In the genomic region with DNA sequence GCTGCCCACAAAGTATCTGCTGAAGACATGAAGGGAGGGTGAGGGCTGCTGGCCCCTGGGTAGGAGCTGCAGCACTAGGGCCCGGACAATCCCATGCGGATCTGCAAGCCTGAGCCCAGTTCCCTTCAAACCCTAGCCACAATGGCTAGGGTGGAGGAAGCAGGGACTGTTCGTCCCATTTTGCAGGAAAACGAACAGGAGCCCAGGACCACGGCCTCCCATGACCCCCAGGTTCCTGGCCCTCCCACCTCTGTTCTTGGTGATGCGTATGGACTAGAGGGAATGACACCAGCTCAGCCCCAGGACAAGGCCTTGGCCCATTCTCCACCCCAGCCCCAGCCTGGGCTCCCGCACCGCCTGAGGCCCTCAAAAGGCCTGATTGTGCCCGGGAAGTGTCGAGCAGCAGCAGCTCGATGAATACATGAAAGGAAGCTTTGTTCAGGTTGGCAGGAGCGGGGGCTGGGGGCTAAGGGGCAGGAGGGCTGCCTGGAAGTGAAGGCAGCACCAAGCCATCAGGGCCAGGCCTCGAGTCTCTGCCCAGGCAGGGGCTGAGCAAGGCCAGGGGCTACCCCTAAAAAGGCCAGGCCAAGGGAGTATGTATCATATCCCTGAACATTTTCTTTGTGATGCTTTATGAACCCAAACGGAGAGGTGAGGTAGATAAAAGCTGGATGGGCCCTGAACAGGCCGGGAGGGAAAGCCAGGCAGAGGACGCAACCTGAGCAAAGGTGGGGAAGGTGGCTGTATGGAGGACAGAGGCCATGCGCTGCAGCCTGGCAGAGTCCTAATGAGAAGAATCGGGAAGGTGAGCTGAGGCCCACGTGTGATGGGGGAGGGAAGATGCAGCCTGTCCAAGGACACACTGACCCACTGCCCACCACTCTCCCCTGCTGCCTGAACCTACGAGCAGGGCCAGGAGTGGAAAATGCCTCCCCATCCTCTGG, we compare ENCODE assay signal across 11 cellular contexts. TPM values are rescaled to one million over a fixed set of nuclear protein-coding genes. Genes with fewer than 3 reads are reported as not detected.
A peak's percentile ranks its signal among the peaks of the same experiment; 100 is the strongest.
DNase-seq lines count a peak whose midpoint lies in the region; ATAC-seq and TF ChIP-seq lines count a peak whose summit lies in the region.
"Had no signal": no experiment of that assay in that cellular context is flagged by ENCODE, and none has a peak within 500 bp of the region (broad histone marks: within the 10 kb centered on the region; RNA-seq: fewer than 3 reads in every experiment).

No MANE protein-coding gene starts in this region.

- H2AFZ ChIP-seq in GM23248: no peak overlapping the region

- H3K27me3 ChIP-seq in GM23248 (replicated peaks; ENCODE audit: insufficient read depth) (no peaks in the 10 kb centered on the region), gastroesophageal sphincter (no peaks in the 10 kb centered on the region), ovary (no peaks in the 10 kb centered on the region)

- no peak overlapping the region for H3K4me3 ChIP-seq in GM23248
- H3K4me3 ChIP-seq in gastroesophageal sphincter: no peak overlapping the region
- H3K4me3 ChIP-seq in ovary: no peak overlapping the region

- H3K79me2 ChIP-seq in GM23248 (ENCODE audit: insufficient read depth): peaks cover 100% of the 10 kb centered on the region

- no peaks in the 10 kb centered on the region for H3K9me2 ChIP-seq in GM23248 (ENCODE audit: insufficient read depth)

- H3K27ac ChIP-seq in GM23248 (peak overlapping the region; percentile 78), gastroesophageal sphincter (peak overlapping the region in 3 of 4 donors; percentile 22 to 54 (median 50)), ovary (no peak overlapping the region)

- WGBS in GM23248 (ENCODE audit: low coverage in 1 of 2, low lambda C conversion rate in 2 of 2, missing lambda C conversion rate in 2 of 2), 2 experiments: 94 to 95% methylated on average over 19 to 20 of the region's 20 CpGs
- 77 to 100% methylated on average over 1 to 7 of the region's 20 CpGs for WGBS in gastroesophageal sphincter (ENCODE audit: low coverage in 1 of 2), 2 donors
- WGBS in ovary, 3 donors: 88 to 90% (median 88%) methylated on average over 20 of the region's 20 CpGs

- TF ChIP-seq POLR2A in gastroesophageal sphincter (IDR thresholded peaks at IDR 0.05): no peak
- TF ChIP-seq POLR2A in ovary (IDR thresholded peaks at IDR 0.05): no peak

- TF ChIP-seq CTCF in gastroesophageal sphincter (IDR thresholded peaks at IDR 0.05): no peak
- no peak for TF ChIP-seq CTCF in ovary (IDR thresholded peaks at IDR 0.05)

- H3K4me2 ChIP-seq in GM23248 (ENCODE audit: unreplicated experiment): peak overlapping the region; percentile 60

- TF ChIP-seq EP300 in gastroesophageal sphincter (IDR thresholded peaks at IDR 0.05) (no peak), ovary (IDR thresholded peaks at IDR 0.05) (no peak)

- H3K9me3 ChIP-seq in GM23248 (ENCODE audit: low read depth) (no peaks in the 10 kb centered on the region), gastroesophageal sphincter (no peaks in the 10 kb centered on the region), ovary (no peaks in the 10 kb centered on the region)

- H4K20me1 ChIP-seq in GM23248 (ENCODE audit: insufficient read depth): no peaks in the 10 kb centered on the region; the same call in 1 of the 2 replicates

- no peak for ATAC-seq in gastroesophageal sphincter
- no peak for ATAC-seq in GM21447 (IDR thresholded peaks at IDR 0.05; ENCODE audit: unreplicated experiment)
- no peak for ATAC-seq in HG02981 (IDR thresholded peaks at IDR 0.05; ENCODE audit: unreplicated experiment)
- ATAC-seq: naive thymus-derived CD8-positive, alpha-beta T cell had no signal

- H3K4me1 ChIP-seq in GM23248 (ENCODE audit: insufficient read depth) (peaks cover 91% of the 10 kb centered on the region), gastroesophageal sphincter (peaks cover 0 to 10% (median 0%) of the 10 kb centered on the region in 3 donors), ovary (ENCODE audit: insufficient read depth) (peaks cover 22% of the 10 kb centered on the region)

- intact Hi-C loops in ovary (cut with DNase I): no loop called here

- in situ Hi-C loops in GM23248 (cut with MboI): no loop called here
- in situ Hi-C loops in SK-MEL-5 (cut with HindIII; ENCODE audit: low pct_unique_long_range_greater_than_20kb, low sequenced_read_pairs): no loop called here

- peak overlapping the region; percentile 47 for H3K9ac ChIP-seq in GM23248

- 0 out of 2 replicates have a peak, but pooled peaks cover under 1% of the 10 kb centered on the region for H3K36me3 ChIP-seq in GM23248 (ENCODE audit: low read depth)
- H3K36me3 ChIP-seq in gastroesophageal sphincter: no peaks in the 10 kb centered on the region
- no peaks in the 10 kb centered on the region for H3K36me3 ChIP-seq in ovary

- peaks cover 61% of the 10 kb centered on the region for H3F3A ChIP-seq in GM23248 (ENCODE audit: insufficient read depth)

- no peak for DNase-seq in GM23248
- DNase-seq in SK-MEL-5 (ENCODE audit: low read depth, low spot score): peak; percentile 95
- DNase-seq in retina: peak; percentile 56
- DNase-seq in ovary: no peak
- DNase-seq in central memory CD4-positive, alpha-beta T cell: no peak
- DNase-seq: DND-41; naive thymus-derived CD8-positive, alpha-beta T cell; NCI-H1092 had no signal

RNA-seq across cellular contexts. Expression of a gene that starts 12.2 kb away (rescaled TPM):
- total RNA-seq in GM23248 (2014; rRNA removed; shearing (Covaris generic)): 132 and 151 TPM in 2 replicates
- polyA plus RNA-seq in GM23248 (2016; fragmentation: Nextera tagmentation; extraction: Ambion mirVana): 41.2 and 42.3 TPM in 2 replicates
- total RNA-seq in SK-MEL-5 (2014; rRNA removed; shearing (Covaris generic)): 15.5 and 20.9 TPM in 2 replicates
- 20.4 and 29.7 TPM in 2 replicates for polyA plus RNA-seq in SK-MEL-5 (2015; cell fraction: cytosol; rRNA removed)
- polyA plus RNA-seq in SK-MEL-5 (2015; cell fraction: nucleus; rRNA removed): 13.8 and 24.2 TPM in 2 replicates
- total RNA-seq in gastroesophageal sphincter: 1 to 10 TPM in 3 of 4 donors, under 1 TPM in 1; 0.93 to 2.7 (median 1.8) TPM
- total RNA-seq in ovary: 10 to 100 TPM in 3 of 7 donors, 1 to 10 TPM in 4; 3.2 to 10.1 (median 8.3) TPM
- polyA plus RNA-seq in ovary: 10 to 100 TPM in 1 of 2 donors, 1 to 10 TPM in 1; 9.0 to 98.6 TPM

RNA-seq across cellular contexts. Expression of a gene that starts 39.4 kb away (rescaled TPM):
- total RNA-seq in GM23248 (2014; rRNA removed; shearing (Covaris generic)): 70.4 and 74.2 TPM in 2 replicates
- 78.6 and 79.1 TPM in 2 replicates for polyA plus RNA-seq in GM23248 (2016; fragmentation: Nextera tagmentation; extraction: Ambion mirVana)
- total RNA-seq in SK-MEL-5 (2014; rRNA removed; shearing (Covaris generic)): 87.2 and 88.9 TPM in 2 replicates
- polyA plus RNA-seq in SK-MEL-5 (2015; cell fraction: cytosol; rRNA removed): 96.9 and 114 TPM in 2 replicates
- 28.9 and 32.1 TPM in 2 replicates for polyA plus RNA-seq in SK-MEL-5 (2015; cell fraction: nucleus; rRNA removed)
- total RNA-seq in gastroesophageal sphincter: 10 to 100 TPM; 47.9 to 60.0 (median 52.0) TPM
- total RNA-seq in ovary: 10 to 100 TPM; 26.4 to 43.4 (median 29.2) TPM
- 10 to 100 TPM; 34.3 to 44.1 TPM for polyA plus RNA-seq in ovary

RNA-seq across cellular contexts. Expression of a gene that starts 54.1 kb away (rescaled TPM):
- total RNA-seq in GM23248 (2014; rRNA removed; shearing (Covaris generic)): 0.25 and 0.32 TPM in 2 replicates
- polyA plus RNA-seq in GM23248 (2016; fragmentation: Nextera tagmentation; extraction: Ambion mirVana): 1.2 and 1.9 TPM in 2 replicates
- not detected in 2 replicates for total RNA-seq in SK-MEL-5 (2014; rRNA removed; shearing (Covaris generic))
- 0.46 and 1.6 TPM in 2 replicates for polyA plus RNA-seq in SK-MEL-5 (2015; cell fraction: cytosol; rRNA removed)
- polyA plus RNA-seq in SK-MEL-5 (2015; cell fraction: nucleus; rRNA removed): not detected in 2 replicates
- 1 to 10 TPM in 3 of 4 donors, under 1 TPM in 1; 0.67 to 3.7 (median 2.7) TPM for total RNA-seq in gastroesophageal sphincter
- total RNA-seq in ovary: 10 to 100 TPM; 19.9 to 61.3 (median 32.3) TPM
- polyA plus RNA-seq in ovary: 1,000 to 10,000 TPM in 1 of 2 donors, 10 to 100 TPM in 1; 30.1 to 1,902 TPM
- total RNA-seq: naive thymus-derived CD8-positive, alpha-beta T cell had no signal
- polyA plus RNA-seq: naive thymus-derived CD8-positive, alpha-beta T cell had no signal

Comparison
In these comparisons a context has a peak if more than half of its experiments do, and no peak if none do; other contexts are left out.
1. DNase-seq: peak in SK-MEL-5 (single experiment) and retina (single experiment); none in GM23248 (single experiment), ovary (0 of 5) and central memory CD4-positive, alpha-beta T cell (single experiment).
2. H3K27ac ChIP-seq: peak in GM23248 (single experiment) and gastroesophageal sphincter (3 of 4); none in ovary (0 of 2).
3. RNA of a gene that starts 54.1 kb away (total RNA-seq): 19.9 to 61.3 TPM in ovary; 0.67 to 3.7 TPM in gastroesophageal sphincter, 0.25 to 0.32 TPM in GM23248 and not detected in SK-MEL-5; every median in the first group is over 4 times any median in the second.